33 cellular contexts compared by ENCODE assay signal in the genomic region with DNA sequence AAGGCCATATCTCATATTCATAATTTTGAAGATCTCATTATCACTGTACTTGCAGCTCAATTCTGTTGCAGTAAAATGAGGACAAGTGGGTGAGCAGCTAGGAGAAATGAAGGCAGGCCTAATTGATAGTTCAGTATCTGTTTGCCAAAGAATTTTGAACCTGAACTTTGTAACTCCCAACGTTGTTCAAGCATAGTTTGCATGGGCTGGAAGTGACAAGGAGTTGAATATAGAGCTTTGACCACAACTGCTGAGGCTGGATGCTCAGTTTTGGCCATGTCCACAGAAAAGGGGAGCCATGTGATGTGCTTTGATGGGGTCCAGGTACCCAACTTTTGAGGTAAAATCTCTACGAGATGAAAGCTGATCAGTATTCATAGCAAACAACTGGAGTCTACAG.
"Had no signal": no experiment of that assay in that cellular context is flagged by ENCODE, and none has a peak within 500 bp of the region (broad histone marks: within the 10 kb centered on the region; RNA-seq: fewer than 3 reads in every experiment).

No MANE protein-coding gene starts in this region.

- DNase-seq: activated effector memory CD4-positive, alpha-beta T cell treated with anti-CD3 and anti-CD28 coated beads, Interleukin-2, amount 50 U/mL, for 16 hours; activated effector memory CD4-positive, alpha-beta T cell treated with Interleukin-2 at 50 U/mL for 16 hours; activated gamma-delta T cell; activated gamma-delta T cell treated with Interleukin-2 at 50 U/mL for 16 hours; activated naive CD4-positive, alpha-beta T cell treated with anti-CD3 and anti-CD28 coated beads for 36 hours; activated naive CD4-positive, alpha-beta T cell treated with anti-CD3 and anti-CD28 coated beads, Interleukin-2, amount 10 ng/mL, durations not matched to agents 7 days and 5 days; activated naive CD4-positive, alpha-beta T cell treated with anti-CD3 and anti-CD28 coated beads, Interleukin-2, amount 50 U/mL, for 16 hours; activated naive CD4-positive, alpha-beta T cell treated with Interleukin-2 at 50 U/mL for 16 hours; activated naive CD8-positive, alpha-beta T cell treated with anti-CD3 and anti-CD28 coated beads for 36 hours; activated naive CD8-positive, alpha-beta T cell treated with anti-CD3 and anti-CD28 coated beads, Interleukin-2, amount 10 ng/mL, durations not matched to agents 7 days and 5 days; activated naive CD8-positive, alpha-beta T cell treated with anti-CD3 and anti-CD28 coated beads, Interleukin-2, amount 50 U/mL, for 24 hours; activated T-cell treated with anti-CD3 and anti-CD28 coated beads, Interleukin-2, amount 50 U/mL, for 1 hour; activated T-cell treated with anti-CD3 and anti-CD28 coated beads, Interleukin-2, amount 50 U/mL, for 24 hours; activated T-cell treated with anti-CD3 and anti-CD28 coated beads, Interleukin-2, amount 50 U/mL, for 4 hours; activated T-cell treated with anti-CD3 and anti-CD28 coated beads, Interleukin-2, amount 50 U/mL, for 48 hours; activated T-cell treated with anti-CD3 and anti-CD28 coated beads, Interleukin-2, amount 50 U/mL, for 72 hours; adrenal gland; amniotic stem cell; amygdala; anterior cingulate cortex; aorta; body of pancreas; brain microvascular endothelial cell; caudate nucleus; central memory CD4-positive, alpha-beta T cell; cerebellar nuclear complex had no signal

- H3K36me3 ChIP-seq: adrenal gland, ascending aorta, brain microvascular endothelial cell, breast epithelium, cardiac muscle cell had no signal

- ATAC-seq: activated naive CD4-positive, alpha-beta T cell treated with anti-CD3 and anti-CD28 coated beads, Interleukin-2, amount 50 U/mL, for 72 hours; activated naive CD8-positive, alpha-beta T cell treated with anti-CD3 and anti-CD28 coated beads, Interleukin-2, amount 50 U/mL, for 24 hours; activated T-cell treated with anti-CD3 and anti-CD28 coated beads, Interleukin-2, amount 50 U/mL, for 4 hours; activated T-cell treated with anti-CD3 and anti-CD28 coated beads, Interleukin-2, amount 50 U/mL, for 72 hours; activated T-helper 17 cell treated with anti-CD3 and anti-CD28 coated beads, Interleukin-2, amount 50 U/mL, for 72 hours; body of pancreas had no signal

- H3K4me3 ChIP-seq: adrenal gland, ascending aorta, body of pancreas, breast epithelium, cardiac muscle cell had no signal

- H3K9me3 ChIP-seq: adrenal gland, ascending aorta, body of pancreas had no signal

- H3K27me3 ChIP-seq: adrenal gland, ascending aorta, body of pancreas, brain microvascular endothelial cell, breast epithelium, cardiac muscle cell had no signal

- H3K27ac ChIP-seq: adrenal gland, ascending aorta, body of pancreas, brain microvascular endothelial cell, breast epithelium, cardiac muscle cell had no signal

- H3K4me1 ChIP-seq: adrenal gland, ascending aorta, body of pancreas, breast epithelium had no signal

- FAIRE-seq: astrocyte, bronchial epithelial cell had no signal
